In the genomic region with DNA sequence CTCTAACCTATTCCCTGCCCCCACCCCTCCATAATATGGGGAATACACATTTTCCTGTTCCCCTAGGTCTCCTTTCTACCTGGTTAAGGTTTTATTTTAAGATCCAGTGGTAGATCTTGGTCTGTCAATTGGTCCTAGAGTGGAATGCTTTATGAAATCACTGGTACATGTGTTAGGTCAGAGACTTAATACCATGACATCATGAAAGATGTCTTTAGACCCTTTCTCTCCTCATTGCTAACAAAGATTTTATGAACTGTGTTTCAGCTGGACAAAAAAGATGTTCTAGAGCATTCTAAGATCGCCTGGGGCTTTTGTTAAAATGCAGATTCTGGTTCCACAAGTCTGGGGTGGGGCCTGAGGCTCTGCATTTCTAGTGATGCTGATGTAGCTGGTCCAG, we compare ENCODE assay signal across 1 cellular context.
TF ChIP-seq lines count a peak whose summit lies in the region.

No MANE protein-coding gene starts in this region.

TF ChIP-seq in HepG2, 621 proteins besides CTCF, POLR2A, EP300 and RAD21:
- TF ChIP-seq ATF7 (IDR thresholded peaks at IDR 0.05) (peak; percentile 53), ATF7 (CRISPR knock-in tag; IDR thresholded peaks at IDR 0.05) (no peak), ZNF883 (CRISPR knock-in tag; IDR thresholded peaks at IDR 0.05; ENCODE audit: not compliant biosample characterization) (no peak)
